Comparison of ENCODE assay signal across 1 cellular context in genomic region chr17:1455748-1456599, GRCh38.
TF ChIP-seq lines count a peak whose summit lies in the region.

CRK (minus strand) TSS chr17:1456232; CDS start chr17:1456117, 115 bp downstream.

TF ChIP-seq in HepG2, 621 proteins besides CTCF, POLR2A, EP300 and RAD21 (continued from another document and continues in another):
- TF ChIP-seq SNAPC4 (CRISPR knock-in tag; IDR thresholded peaks at IDR 0.05): no peak
- peak; percentile 92 for TF ChIP-seq ZHX2 (IDR thresholded peaks at IDR 0.05; ENCODE audit: low read depth)
- TF ChIP-seq ZHX2 (CRISPR knock-in tag; IDR thresholded peaks at IDR 0.05; ENCODE audit: borderline replicate concordance): no peak
- peak; percentile 25; the same call in 1 of the 2 replicates for TF ChIP-seq ZSCAN21 (CRISPR knock-in tag; IDR thresholded peaks at IDR 0.05; ENCODE audit: borderline replicate concordance)
- TF ChIP-seq ZKSCAN1 (IDR thresholded peaks at IDR 0.05; ENCODE audit: low read length): no peak
- TF ChIP-seq POGK (CRISPR knock-in tag; conservative IDR thresholded peaks at IDR 0.05): peak; percentile 53
- no peak for TF ChIP-seq ZNF800 (CRISPR knock-in tag; IDR thresholded peaks at IDR 0.05)
- TF ChIP-seq HBP1 (CRISPR knock-in tag; IDR thresholded peaks at IDR 0.05; ENCODE audit: low read depth): peak; percentile 12; the same call in 1 of the 2 replicates
- TF ChIP-seq ZFP36L1 (CRISPR knock-in tag; IDR thresholded peaks at IDR 0.05): 0 out of 2 replicates have a peak, but pooled peaks have one; percentile 16
- TF ChIP-seq ZNF710 (CRISPR knock-in tag; IDR thresholded peaks at IDR 0.05; ENCODE audit: borderline replicate concordance): no peak; the same call in 1 of the 2 replicates
- TF ChIP-seq ZSCAN5A (CRISPR knock-in tag; IDR thresholded peaks at IDR 0.05; ENCODE audit: borderline replicate concordance): no peak
- TF ChIP-seq ZBTB39 (CRISPR knock-in tag; IDR thresholded peaks at IDR 0.05): no peak
- TF ChIP-seq DPF2 (CRISPR knock-in tag; IDR thresholded peaks at IDR 0.05; ENCODE audit: borderline replicate concordance, low read depth): no peak
- no peak for TF ChIP-seq SOX5 (CRISPR knock-in tag; IDR thresholded peaks at IDR 0.05; ENCODE audit: borderline replicate concordance)
- peak; percentile 27 for TF ChIP-seq ZNF138 (CRISPR knock-in tag; IDR thresholded peaks at IDR 0.05; ENCODE audit: low read depth)
- TF ChIP-seq CBX5 (CRISPR knock-in tag; IDR thresholded peaks at IDR 0.05; ENCODE audit: borderline replicate concordance): no peak
- TF ChIP-seq ZNF580 (CRISPR knock-in tag; IDR thresholded peaks at IDR 0.05; ENCODE audit: borderline replicate concordance, low read depth): no peak; the same call in 1 of the 2 replicates
- TF ChIP-seq MYPOP (CRISPR knock-in tag; IDR thresholded peaks at IDR 0.05): no peak
